9 cellular contexts compared by ENCODE assay signal in the genomic region with DNA sequence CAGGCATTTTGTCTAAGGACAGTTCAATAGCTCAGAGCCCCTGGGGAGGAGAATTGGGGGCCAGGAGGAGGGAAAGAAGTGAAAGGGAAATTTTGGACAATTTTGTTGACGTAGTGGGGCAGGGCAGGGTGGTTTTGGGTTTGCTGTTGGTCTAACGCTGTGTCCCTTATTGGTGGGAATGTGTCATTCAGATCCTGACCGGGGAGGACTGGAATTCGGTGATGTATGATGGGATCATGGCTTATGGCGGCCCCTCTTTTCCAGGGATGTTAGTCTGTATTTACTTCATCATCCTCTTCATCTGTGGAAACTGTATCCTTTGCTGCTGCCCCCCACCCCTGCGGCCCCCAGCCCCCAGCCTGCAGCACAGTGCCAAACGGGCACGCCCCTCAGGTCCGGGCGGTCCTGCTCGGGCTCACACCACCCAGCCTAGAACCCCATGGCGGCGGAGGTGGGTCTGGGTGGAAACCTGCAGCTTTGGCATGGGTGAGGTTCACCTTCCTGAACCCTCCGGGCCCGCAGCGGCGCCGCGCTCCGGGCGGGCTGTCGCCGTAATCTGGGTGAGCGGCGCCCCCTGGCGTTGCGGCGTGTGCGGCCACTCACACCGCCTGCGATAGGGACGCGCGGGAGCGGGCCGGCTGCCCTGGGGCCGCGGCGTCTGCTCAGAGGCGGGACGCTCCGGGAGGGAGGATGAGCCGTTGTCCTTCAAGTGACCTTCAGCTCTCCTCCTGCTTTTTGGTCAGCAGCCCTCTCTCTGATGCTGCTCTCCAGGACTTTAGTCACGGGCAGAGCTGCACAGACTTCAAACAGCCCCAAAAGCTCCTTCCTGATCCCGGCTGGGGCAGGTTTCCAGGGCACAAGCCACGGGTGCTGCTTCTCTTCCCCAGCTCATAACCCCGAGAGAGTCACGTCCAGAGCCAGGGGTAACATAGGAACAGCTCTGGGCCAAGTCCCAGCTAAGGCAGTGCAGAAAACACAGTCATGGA.
A peak's percentile ranks its signal among the peaks of the same experiment; 100 is the strongest.
DNase-seq lines count a peak whose midpoint lies in the region; ATAC-seq, FAIRE-seq and TF ChIP-seq lines count a peak whose summit lies in the region.
"Had no signal": no experiment of that assay in that cellular context is flagged by ENCODE, and none has a peak within 500 bp of the region (broad histone marks: within the 10 kb centered on the region; RNA-seq: fewer than 3 reads in every experiment).

No MANE protein-coding gene starts in this region.

- in situ Hi-C loops in KBM-7 (cut with MboI; ENCODE audit: low pct_unique_long_range_greater_than_20kb, low sequenced_read_pairs), result loop anchor here (25.0 kb wide), 1 partner anchor 521 kb away; the partner anchor contains the start of gene CACNA1C
- in situ Hi-C loops in K562 (cut with MboI), result loop anchor here (10.0 kb wide), 1 partner anchor 528 kb away; the partner anchor contains the start of gene CACNA1C

- DNase-seq in DMS53 (lab: John Stamatoyannopoulos, UW) (peak; percentile 76), KBM-7 (peak; percentile 74), T follicular helper cell (ENCODE audit: low read depth) (peak; percentile 4), K562 (ENCODE audit: extremely low read depth in 1 of 4, low spot score in 3 of 4) (peak; percentile 61 to 76 (median 70)), iPS DF 6.9 (ENCODE audit: low read depth, low spot score) (peak; percentile 31), small intestine (peak; percentile 61)

- WGBS in K562 (ENCODE audit: insufficient coverage, low coverage, missing lambda C conversion rate), result 11% methylated on average over 25 of the region's 48 CpGs
- no CpG with 5 or more reads among the region's 48 CpGs for WGBS in iPS DF 6.9 (ENCODE audit: insufficient coverage, insufficient read length)
- 13 to 16% (median 14%) methylated on average over 44 to 48 of the region's 48 CpGs for WGBS in small intestine, 3 donors

- TF ChIP-seq EP300 in K562 (IDR thresholded peaks at IDR 0.05; ENCODE audit: low read length), result no peak

- 0 out of 2 replicates have a peak, but pooled peaks cover 2% of the 10 kb centered on the region for H4K20me1 ChIP-seq in K562 (replicated peaks; ENCODE audit: control insufficient read depth, insufficient read depth, low read length)

- TF ChIP-seq RAD21 in K562 (CRISPR knock-in tag; conservative IDR thresholded peaks at IDR 0.05 in 1 of 2, IDR thresholded peaks at IDR 0.05 in 1 of 2), result peak; percentile 65 to 84

- no peak overlapping the region for H3K9ac ChIP-seq in K562 (ENCODE audit: insufficient read depth in 1 of 2, low read depth in 2 of 2, low read length in 2 of 2)

- CTCF ChIA-PET in K562 (lab: Yijun Ruan, JAX; ENCODE audit: low intra/inter-chr PET ratio), result interaction anchor here (0.6 to 0.7 kb wide), 2 partner anchors 787 to 804 kb away, joined by 3 to 4 read pairs; no protein-coding TSS in a partner anchor

- no peak overlapping the region for H3K4me2 ChIP-seq in K562 (ENCODE audit: insufficient read depth, low read length)

- BruUV-seq in K562 (replicated peaks; lab: Mats Ljungman, UMichigan), result no TSS peak

- H3K9me3 ChIP-seq in K562 (replicated peaks; ENCODE audit: control insufficient read depth, insufficient read depth, low read depth, low read length), result no peaks in the 10 kb centered on the region
- no peaks in the 10 kb centered on the region for H3K9me3 ChIP-seq in iPS DF 6.9 (ENCODE audit: control insufficient read depth, insufficient read depth, low read length)
- H3K9me3 ChIP-seq in small intestine (ENCODE audit: control insufficient read depth, low read depth), result no peaks in the 10 kb centered on the region

- intact Hi-C loops in K562 (cut with micrococcal nuclease), result loop anchor here (5.0 kb wide), 1 partner anchor 526 kb away; no protein-coding TSS in a partner anchor

- H3K27me3 ChIP-seq in K562 (ENCODE audit: control insufficient read depth in 2 of 2, insufficient read depth in 2 of 2, low read length in 2 of 2), result peaks cover 0 to 24% of the 10 kb centered on the region in 2 experiments; a peak in 2 of 5 replicates
- H3K27me3 ChIP-seq in iPS DF 6.9 (ENCODE audit: control insufficient read depth, insufficient read depth, low read length), result peaks cover 5% of the 10 kb centered on the region; the same call in 1 of the 2 replicates
- H3K27me3 ChIP-seq in small intestine (ENCODE audit: control insufficient read depth in 2 of 2, insufficient read depth in 2 of 2, low read length in 2 of 2), result no peaks in the 10 kb centered on the region

- H2AFZ ChIP-seq in K562 (ENCODE audit: low read depth, low read length), result no peak overlapping the region

- no peak overlapping the region for H3K4me3 ChIP-seq in K562
- no peak overlapping the region for H3K4me3 ChIP-seq in iPS DF 6.9 (ENCODE audit: low read length)
- no peak overlapping the region for H3K4me3 ChIP-seq in small intestine (ENCODE audit: low read depth in 1 of 2, low read length in 2 of 2)

- no peaks in the 10 kb centered on the region for H3K36me3 ChIP-seq in K562 (ENCODE audit: control insufficient read depth, insufficient read depth, low read length)
- no peaks in the 10 kb centered on the region for H3K36me3 ChIP-seq in iPS DF 6.9 (ENCODE audit: control insufficient read depth, insufficient read depth, low read length)
- H3K36me3 ChIP-seq in small intestine (ENCODE audit: control insufficient read depth in 2 of 2, insufficient read depth in 2 of 2, low read length in 2 of 2), result no peaks in the 10 kb centered on the region

- POLR2A ChIA-PET in K562 (lab: Yijun Ruan, JAX), result no interaction called here

- H3K9me1 ChIP-seq in K562 (ENCODE audit: control insufficient read depth, insufficient read depth, low read length), result no peaks in the 10 kb centered on the region

- ATAC-seq in K562 (peak; percentile 99), GM21528 (IDR thresholded peaks at IDR 0.05; ENCODE audit: low FRiP score, unreplicated experiment) (no peak), GM21447 (IDR thresholded peaks at IDR 0.05; ENCODE audit: unreplicated experiment) (no peak)

- TF ChIP-seq CTCF in K562 (IDR thresholded peaks at IDR 0.05 in 2 of 3, conservative IDR thresholded peaks at IDR 0.05 in 1 of 3; ENCODE audit: insufficient read depth in 2 of 3, low read depth in 1 of 3, low read length in 3 of 3), result peak; percentile 70 to 83 (median 72)

- H3K27ac ChIP-seq in K562 (ENCODE audit: extremely low read depth, low read depth, low read length) (no peak overlapping the region), iPS DF 6.9 (ENCODE audit: low read length) (no peak overlapping the region), small intestine (ENCODE audit: low read depth in 1 of 2, low read length in 1 of 2) (no peak overlapping the region)

- FAIRE-seq in K562 (lab: Jason Lieb, UNC), result no peak
- FAIRE-seq in small intestine (lab: Jason Lieb, UNC), result no peak
- FAIRE-seq: TTC549 had no signal

- no peaks in the 10 kb centered on the region for H3K79me2 ChIP-seq in K562 (ENCODE audit: control insufficient read depth, insufficient read depth, low read length)

- H3K4me1 ChIP-seq in K562 (replicated peaks in 1 of 2; ENCODE audit: control insufficient read depth in 2 of 2, insufficient read depth in 2 of 2, low read length in 2 of 2), result peaks cover 0 to 5% of the 10 kb centered on the region in 2 experiments; a peak in 2 of 5 replicates
- H3K4me1 ChIP-seq in iPS DF 6.9 (ENCODE audit: control insufficient read depth, insufficient read depth, low read length), result peaks cover 2% of the 10 kb centered on the region; the same call in 1 of the 2 replicates
- H3K4me1 ChIP-seq in small intestine (ENCODE audit: control insufficient read depth in 2 of 2, insufficient read depth in 1 of 2, low read depth in 1 of 2, low read length in 1 of 2), result peaks cover 0 to 5% of the 10 kb centered on the region in 2 donors

- TF ChIP-seq POLR2A in K562 (conservative IDR thresholded peaks at IDR 0.05), result no peak

TF ChIP-seq in K562, 482 proteins besides CTCF, POLR2A, EP300 and RAD21 (continues in another document):
- TF ChIP-seq GABPB2 (CRISPR knock-in tag; conservative IDR thresholded peaks at IDR 0.05) (no peak), MNT (conservative IDR thresholded peaks at IDR 0.05) (no peak), TFAM (CRISPR knock-in tag; conservative IDR thresholded peaks at IDR 0.05) (no peak), CREM (IDR thresholded peaks at IDR 0.05; ENCODE audit: low read depth) (peak; percentile 29; the same call in 1 of the 2 replicates), CXXC5 (CRISPR knock-in tag; IDR thresholded peaks at IDR 0.05) (0 out of 2 replicates have a peak, but pooled peaks have one; percentile 29), UBTF (IDR thresholded peaks at IDR 0.05; ENCODE audit: borderline replicate concordance in 1 of 2, low read depth in 2 of 2, low read length in 2 of 2) (0 out of 4 replicates have a peak, but pooled peaks of 1 of the 2 experiments have one; percentile 52), MAFF (IDR thresholded peaks at IDR 0.05; ENCODE audit: low read length) (no peak)

Comparison
In these comparisons a context has a peak if more than half of its experiments do, and no peak if none do; other contexts are left out.
1. DNase-seq: peak in every context shown above with its lines; median percentile 76 in DMS53; 74 in KBM-7; 70 in K562; 61 in small intestine; 31 in iPS DF 6.9; 4 in T follicular helper cell.